28 cellular contexts compared by ENCODE assay signal in genomic region chr13:113387396-113387795, GRCh38. TPM values are rescaled to one million over a fixed set of nuclear protein-coding genes. Genes with fewer than 3 reads are reported as not detected.
DNase-seq lines count a peak whose midpoint lies in the region; ATAC-seq, FAIRE-seq and TF ChIP-seq lines count a peak whose summit lies in the region.
"Had no signal": no experiment of that assay in that cellular context is flagged by ENCODE, and none has a peak within 500 bp of the region (broad histone marks: within the 10 kb centered on the region; RNA-seq: fewer than 3 reads in every experiment).

No MANE protein-coding gene starts in this region.

- intact Hi-C loops in HepG2 (cut with micrococcal nuclease; ENCODE audit: unreplicated experiment) (no loop called here), right lobe of liver (cut with DNase I) (no loop called here)

- H3K9me3 Mint-ChIP-seq in endodermal cell = peaks cover 78% of the 10 kb centered on the region

- CTCF ChIA-PET in HepG2 (lab: Yijun Ruan, JAX; ENCODE audit: low intra/inter-chr PET ratio, low total read pairs) = no interaction called here

- H3K9me3 ChIP-seq in HepG2 (ENCODE audit: low read length) (no peaks in the 10 kb centered on the region), right lobe of liver (no peaks in the 10 kb centered on the region), endodermal cell (ENCODE audit: control insufficient read depth, low read length) (peaks cover 59% of the 10 kb centered on the region), osteoblast (ENCODE audit: low read depth, low read length) (peaks cover 2% of the 10 kb centered on the region), small intestine (ENCODE audit: control insufficient read depth, low read depth) (no peaks in the 10 kb centered on the region)
- H3K9me3 ChIP-seq: BE2C, Caco-2 had no signal

- H3K9ac ChIP-seq in HepG2 (ENCODE audit: insufficient read depth, low read depth, low read length) (no peak overlapping the region), endodermal cell (ENCODE audit: extremely low read depth, low read length, poor library complexity, severe bottlenecking) (no peak overlapping the region)
- H3K9ac ChIP-seq: BLaER1 had no signal

- in situ Hi-C loops in HepG2 (cut with HindIII; ENCODE audit: extremely low pct_ligation_motif_present, low pct_unique_long_range_greater_than_20kb) = no loop called here

- BruUV-seq in HepG2 (replicated peaks; lab: Mats Ljungman, UMichigan) = no TSS peak

- H3K4me1 ChIP-seq in HepG2 (ENCODE audit: insufficient read depth, low read length) (peaks cover 14% of the 10 kb centered on the region), right lobe of liver (no peaks in the 10 kb centered on the region), endodermal cell (ENCODE audit: control insufficient read depth, insufficient read depth, low read length) (no peaks in the 10 kb centered on the region), osteoblast (ENCODE audit: insufficient read depth, low read length) (no peaks in the 10 kb centered on the region), small intestine (ENCODE audit: control insufficient read depth in 2 of 2, insufficient read depth in 1 of 2, low read depth in 1 of 2, low read length in 1 of 2) (no peaks in the 10 kb centered on the region)
- H3K4me1 ChIP-seq: BE2C, BLaER1 had no signal

- no peaks in the 10 kb centered on the region for H3K79me2 ChIP-seq in HepG2 (ENCODE audit: insufficient read depth, low read length)
- no peaks in the 10 kb centered on the region for H3K79me2 ChIP-seq in osteoblast (ENCODE audit: insufficient read depth, low read length)

- no peak for TF ChIP-seq RAD21 in HepG2 (CRISPR knock-in tag; IDR thresholded peaks at IDR 0.05)

- H3K4me3 ChIP-seq in HepG2 (replicated peaks in 1 of 3; ENCODE audit: insufficient read depth in 1 of 3, low read depth in 2 of 3, low read length in 3 of 3) (no peak overlapping the region), right lobe of liver (no peak overlapping the region), endodermal cell (ENCODE audit: low read length) (peak overlapping the region; percentile 41), osteoblast (ENCODE audit: insufficient read depth, low read length) (no peak overlapping the region), small intestine (ENCODE audit: low read depth in 1 of 2, low read length in 2 of 2) (no peak overlapping the region)
- H3K4me3 ChIP-seq: BLaER1, GM12878 had no signal

- no peak overlapping the region for H3K27ac Mint-ChIP-seq in endodermal cell
- H3K27ac Mint-ChIP-seq: CD14-positive monocyte; CD4-positive, CD25-positive, alpha-beta regulatory T cell; CD8-positive, alpha-beta T cell had no signal

- WGBS in HepG2 (ENCODE audit: low lambda C conversion rate) = 3% methylated on average over 1 of the region's 1 CpG
- 47% methylated on average over 1 of the region's 1 CpG for WGBS in right lobe of liver (ENCODE audit: insufficient coverage, low coverage, low lambda C conversion rate, missing lambda C conversion rate)
- 100% methylated on average over 1 of the region's 1 CpG for WGBS in endodermal cell (ENCODE audit: insufficient coverage in 1 of 2, insufficient read length in 1 of 2), 2 experiments
- WGBS in small intestine, 3 donors = 16 to 79% (median 40%) methylated on average over 1 of the region's 1 CpG

- no peak overlapping the region for H3K4me3 Mint-ChIP-seq in endodermal cell
- H3K4me3 Mint-ChIP-seq: CD14-positive monocyte; CD4-positive, CD25-positive, alpha-beta regulatory T cell; CD8-positive, alpha-beta T cell had no signal

- H3K27me3 Mint-ChIP-seq in endodermal cell (ENCODE audit: insufficient read depth) = peaks cover 19% of the 10 kb centered on the region

- H3K36me3 ChIP-seq in HepG2 (replicated peaks in 1 of 2; ENCODE audit: control insufficient read depth in 1 of 2, insufficient read depth in 2 of 2, low read length in 2 of 2) (no peaks in the 10 kb centered on the region), right lobe of liver (no peaks in the 10 kb centered on the region), endodermal cell (ENCODE audit: control insufficient read depth, insufficient read depth, low read length) (no peaks in the 10 kb centered on the region), osteoblast (ENCODE audit: insufficient read depth, low read length) (no peaks in the 10 kb centered on the region), small intestine (ENCODE audit: control insufficient read depth in 2 of 2, insufficient read depth in 2 of 2, low read length in 2 of 2) (no peaks in the 10 kb centered on the region)
- H3K36me3 ChIP-seq: BE2C had no signal

- H3K27ac ChIP-seq in HepG2 (ENCODE audit: extremely low read length, insufficient read depth, low read length) (no peak overlapping the region), right lobe of liver (no peak overlapping the region), endodermal cell (ENCODE audit: low read depth, low read length) (no peak overlapping the region), osteoblast (ENCODE audit: low read depth, low read length) (no peak overlapping the region), small intestine (ENCODE audit: low read depth in 1 of 2, low read length in 1 of 2) (peak overlapping the region in 1 of 2 donors; percentile 20)
- H3K27ac ChIP-seq: BLaER1 had no signal

- no peak; the same call in 2 of the 3 replicates for ATAC-seq in HepG2
- ATAC-seq in right lobe of liver = no peak
- ATAC-seq in omental fat pad (ENCODE audit: low FRiP score) = no peak
- ATAC-seq: CD8-positive, alpha-beta T cell; GM12878 had no signal

- TF ChIP-seq CTCF in HepG2 (CRISPR knock-in tag; IDR thresholded peaks at IDR 0.05) (no peak), right lobe of liver (IDR thresholded peaks at IDR 0.05) (no peak), endodermal cell (conservative IDR thresholded peaks at IDR 0.05) (no peak), osteoblast (IDR thresholded peaks at IDR 0.05; ENCODE audit: extremely low read depth, low read depth, low read length) (no peak), omental fat pad (IDR thresholded peaks at IDR 0.05) (no peak)

- H2AFZ ChIP-seq in HepG2 (ENCODE audit: low read length) (no peak overlapping the region), osteoblast (ENCODE audit: low read length) (no peak overlapping the region)

- TF ChIP-seq POLR2A in HepG2 (IDR thresholded peaks at IDR 0.05; ENCODE audit: insufficient read depth in 1 of 2, low read depth in 2 of 2, low read length in 2 of 2) (no peak), right lobe of liver (IDR thresholded peaks at IDR 0.05) (no peak)

- no peak for TF ChIP-seq EP300 in HepG2 (IDR thresholded peaks at IDR 0.05; ENCODE audit: low read depth in 2 of 2, low read length in 2 of 2)
- TF ChIP-seq EP300 in HepG2 (CRISPR knock-in tag; IDR thresholded peaks at IDR 0.05; ENCODE audit: borderline replicate concordance) = no peak

- H3K36me3 Mint-ChIP-seq in endodermal cell (ENCODE audit: low read depth) = peaks cover 13% of the 10 kb centered on the region
- H3K36me3 Mint-ChIP-seq: CD14-positive monocyte; CD4-positive, CD25-positive, alpha-beta regulatory T cell; CD8-positive, alpha-beta T cell had no signal

- POLR2A ChIA-PET in HepG2 (lab: Yijun Ruan, JAX) = interaction anchor here (1.0 to 1.5 kb wide), 2 partner anchors 9 to 50 kb away, joined by 3 to 4 read pairs; no protein-coding TSS in a partner anchor

- FAIRE-seq in HepG2 (lab: Jason Lieb, UNC) = no peak
- FAIRE-seq in small intestine (lab: Jason Lieb, UNC) = peak; percentile 10
- FAIRE-seq: A204.1, D721Med, GM12878, GM12892, GM18507 had no signal

- H3K4me1 Mint-ChIP-seq in endodermal cell = peaks cover 5% of the 10 kb centered on the region
- H3K4me1 Mint-ChIP-seq: CD14-positive monocyte had no signal

- H3K4me2 ChIP-seq in HepG2 (ENCODE audit: low read depth, low read length) (no peak overlapping the region), osteoblast (ENCODE audit: insufficient read depth, low read length) (no peak overlapping the region)
- H3K4me2 ChIP-seq: BLaER1 had no signal

- H4K20me1 ChIP-seq in HepG2 (ENCODE audit: insufficient read depth, low read length) = no peaks in the 10 kb centered on the region
- no peaks in the 10 kb centered on the region for H4K20me1 ChIP-seq in osteoblast (ENCODE audit: insufficient read depth, low read length)
- H4K20me1 ChIP-seq: BLaER1 had no signal

- DNase-seq in HepG2 (ENCODE audit: low spot score) (no peak), right lobe of liver (no peak), endodermal cell (no peak), osteoblast (ENCODE audit: insufficient read length, low spot score, missing footprints) (peak; percentile 72), small intestine (peak; percentile 86), NCI-H446 treated with DMSO at 0.1 percent for 48 hours (lab: John Stamatoyannopoulos, UW) (no peak), omental fat pad (ENCODE audit: low spot score) (no peak)
- no peak for DNase-seq in stimulated activated CD4-positive, alpha-beta T cell treated with anti-CD3 and anti-CD28 coated beads, Interleukin-12 subunit alpha, Interleukin-12 subunit beta, amount 100 ng/mL, for 4 hours
- DNase-seq: 8988T; ACHN; BE2C; C1 segment of cervical spinal cord; Caco-2; Calu3; CD4-positive, CD25-positive, alpha-beta regulatory T cell; CD8-positive, alpha-beta T cell; DMS53; DMS79; DND-41; EL; GDM1 had no signal

- H3K27me3 ChIP-seq in HepG2 (ENCODE audit: control insufficient read depth in 1 of 2, insufficient read depth in 2 of 2, low read length in 2 of 2) = peaks cover 0 to 20% of the 10 kb centered on the region in 2 experiments; a peak in 4 of 5 replicates
- H3K27me3 ChIP-seq in right lobe of liver = no peaks in the 10 kb centered on the region
- no peaks in the 10 kb centered on the region for H3K27me3 ChIP-seq in endodermal cell (ENCODE audit: control insufficient read depth, insufficient read depth, low read length, poor library complexity, severe bottlenecking)
- H3K27me3 ChIP-seq in osteoblast (ENCODE audit: insufficient read depth, low read length) = no peaks in the 10 kb centered on the region
- H3K27me3 ChIP-seq in small intestine (ENCODE audit: control insufficient read depth in 2 of 2, insufficient read depth in 2 of 2, low read length in 2 of 2) = no peaks in the 10 kb centered on the region
- H3K27me3 ChIP-seq: BLaER1 had no signal

RNA-seq across cellular contexts. Expression of gene GRTP1, which starts 23.5 kb away (rescaled TPM):
- total RNA-seq in HepG2 (2016; rRNA removed; fragmentation: Illumina TruSeq; extraction: Trizol) = 30.3 and 30.8 TPM in 2 replicates
- total RNA-seq in HepG2 (2016; cell fraction: cytosol; rRNA removed; fragmentation: Illumina TruSeq; extraction: Trizol; ENCODE audit: low read depth) = 17.7 and 18.0 TPM in 2 replicates
- total RNA-seq in HepG2 (2016; cell fraction: insoluble cytoplasmic fraction; rRNA removed; fragmentation: Illumina TruSeq; extraction: Trizol) = 26.5 and 33.7 TPM in 2 replicates
- total RNA-seq in HepG2 (2016; cell fraction: membrane; rRNA removed; fragmentation: Illumina TruSeq; extraction: Trizol) = 27.8 and 29.0 TPM in 2 replicates
- total RNA-seq in HepG2 (2016; cell fraction: nucleus; rRNA removed; fragmentation: Illumina TruSeq; extraction: Trizol) = 23.1 and 27.9 TPM in 2 replicates
- 40.5 and 40.6 TPM in 2 replicates for polyA plus RNA-seq in HepG2 (2011; rRNA removed)
- 37.5 and 37.6 TPM in 2 replicates for polyA plus RNA-seq in HepG2 (2011; cell fraction: cytosol; rRNA removed)
- polyA plus RNA-seq in HepG2 (2011; cell fraction: nucleus; rRNA removed) = 59.1 and 60.0 TPM in 2 replicates
- 34.3 and 37.7 TPM in 2 replicates for polyA plus RNA-seq in HepG2 (2012)
- 20.4 and 24.5 TPM in 2 replicates for polyA plus RNA-seq in HepG2 (2016; cell fraction: cytosol; fragmentation: Illumina TruSeq; extraction: Trizol; ENCODE audit: low read depth)
- 35.9 and 37.1 TPM in 2 replicates for polyA plus RNA-seq in HepG2 (2016; cell fraction: insoluble cytoplasmic fraction; fragmentation: Illumina TruSeq; extraction: Trizol; ENCODE audit: low read depth)
- polyA plus RNA-seq in HepG2 (2016; cell fraction: membrane; fragmentation: Illumina TruSeq; extraction: Trizol; ENCODE audit: low read depth) = 24.9 and 27.8 TPM in 2 replicates
- polyA plus RNA-seq in HepG2 (2016; cell fraction: nucleus; fragmentation: Illumina TruSeq; extraction: Trizol; ENCODE audit: insufficient read depth, low read depth) = 54.4 and 56.0 TPM in 2 replicates
- polyA minus RNA-seq in HepG2 (2011; rRNA and poly(A)+ RNA removed; ENCODE audit: low replicate concordance) = 6.8 and 20.0 TPM in 2 replicates
- 21.8 and 23.7 TPM in 2 replicates for polyA minus RNA-seq in HepG2 (2011; cell fraction: cytosol; rRNA and poly(A)+ RNA removed)
- polyA minus RNA-seq in HepG2 (2011; cell fraction: nucleus; rRNA and poly(A)+ RNA removed) = 23.2 and 26.8 TPM in 2 replicates
- 10 to 100 TPM; 18.5 to 41.3 (median 30.8) TPM for total RNA-seq in right lobe of liver
- total RNA-seq in endodermal cell = 10 to 100 TPM; 31.4 to 35.1 TPM
- polyA plus RNA-seq in endodermal cell (2013, experiment 1 of 2) = 7.6 TPM
- 7.7 TPM for polyA plus RNA-seq in endodermal cell (2013, experiment 2 of 2)
- 0.29 and 0.36 TPM in 2 replicates for total RNA-seq in osteoblast
- polyA plus RNA-seq in small intestine = 10 to 100 TPM; 37.7 to 88.8 (median 77.3) TPM
- 1 to 10 TPM; 1.7 to 4.4 (median 2.1) TPM for total RNA-seq in omental fat pad
- total RNA-seq: CD4-positive, CD25-positive, alpha-beta regulatory T cell; CD8-positive, alpha-beta T cell had no signal
- polyA plus RNA-seq: CD14-positive monocyte had no signal

Comparison
In these comparisons a context has a peak if more than half of its experiments do, and no peak if none do; other contexts are left out.
1. DNase-seq: peak in osteoblast (single experiment) and small intestine (single experiment); none in HepG2 (single experiment), right lobe of liver (0 of 3), endodermal cell (single experiment), NCI-H446 treated with DMSO at 0.1 percent for 48 hours (single experiment), stimulated activated CD4-positive, alpha-beta T cell treated with anti-CD3 and anti-CD28 coated beads, Interleukin-12 subunit alpha, Interleukin-12 subunit beta, amount 100 ng/mL, for 4 hours (single experiment) and omental fat pad (single experiment).